Comparison of ENCODE assay signal across 8 cellular contexts in the genomic region with DNA sequence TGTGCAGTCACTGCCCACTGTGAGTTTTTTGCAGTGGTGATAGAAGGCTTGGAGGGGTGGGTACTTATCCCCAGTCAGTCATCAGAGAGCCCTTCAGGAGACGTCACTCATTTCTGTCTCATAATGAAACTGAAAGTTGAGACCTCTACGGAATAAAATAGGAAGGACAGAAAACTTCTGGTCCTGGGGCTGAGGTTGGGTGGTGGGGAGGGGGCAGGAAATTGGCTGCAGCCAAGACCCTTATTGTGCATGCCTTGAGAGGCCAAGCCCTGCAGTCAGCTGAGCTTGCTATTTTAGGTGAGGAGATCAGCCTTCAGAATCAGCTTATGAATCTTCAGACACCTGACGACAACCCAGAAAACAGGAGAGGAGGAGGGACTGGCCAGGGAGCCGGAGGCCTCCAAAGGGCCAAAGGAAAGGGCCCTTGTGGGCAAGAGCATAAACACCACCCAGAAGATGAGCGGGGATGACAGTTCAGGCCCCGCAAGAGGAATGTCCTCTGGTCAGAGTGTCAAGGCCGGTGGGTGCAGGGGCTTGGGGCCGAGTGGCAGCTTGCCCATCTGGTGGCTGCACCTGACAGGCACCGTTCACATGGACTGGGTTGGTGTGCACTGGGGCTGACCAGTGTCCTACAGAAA. TPM values are rescaled to one million over a fixed set of nuclear protein-coding genes. Genes with fewer than 3 reads are reported as not detected.
DNase-seq lines count a peak whose midpoint lies in the region; ATAC-seq and TF ChIP-seq lines count a peak whose summit lies in the region.

No MANE protein-coding gene starts in this region.

- H3K4me3 ChIP-seq in mucosa of stomach (ENCODE audit: low read length) (no peak overlapping the region), A673 (ENCODE audit: low read depth, low read length, poor library complexity, severe bottlenecking) (no peak overlapping the region), coronary artery (no peak overlapping the region)

- no peaks in the 10 kb centered on the region for H3K36me3 Mint-ChIP-seq in H9 (ENCODE audit: insufficient read depth in 1 of 3, low read depth in 3 of 3)

- no peak overlapping the region for H2AK5ac ChIP-seq in H9 (ENCODE audit: insufficient read length, low read length)

- no peak overlapping the region for H3K14ac ChIP-seq in H9 (ENCODE audit: insufficient read depth, low read length)

- ATAC-seq in GM18861 (IDR thresholded peaks at IDR 0.05; ENCODE audit: unreplicated experiment) = peak; percentile 69

- POLR2A ChIA-PET in A673 (lab: Charles Lee; ENCODE audit: low non-redundant PET) = no interaction called here

- no peak overlapping the region for H3K4me3 Mint-ChIP-seq in H9

- H2BK12ac ChIP-seq in H9 (ENCODE audit: insufficient read length, low read depth, low read length) = no peak overlapping the region

- H3K27ac ChIP-seq in H9 (ENCODE audit: insufficient read length, low read depth, low read length) (no peak overlapping the region), A673 (ENCODE audit: low read depth, low read length, poor library complexity, severe bottlenecking) (no peak overlapping the region), coronary artery (no peak overlapping the region)

- H3K36me3 ChIP-seq in mucosa of stomach (ENCODE audit: control insufficient read depth, insufficient read depth, low read length) (no peaks in the 10 kb centered on the region), A673 (ENCODE audit: insufficient read depth, low read length, poor library complexity, severe bottlenecking) (no peaks in the 10 kb centered on the region)

- no peak overlapping the region for H3K4me2 ChIP-seq in H9 (ENCODE audit: insufficient read depth, insufficient read length, low read length)

- H3K9ac ChIP-seq in H9 (ENCODE audit: extremely low read depth, insufficient read length, low read length) (no peak overlapping the region), mucosa of stomach (ENCODE audit: low read length) (peak overlapping the region; percentile 10)

- intact Hi-C loops in A673 (cut with micrococcal nuclease; ENCODE audit: unreplicated experiment) = no loop called here

- H3T11ph ChIP-seq in H9 (ENCODE audit: low read length) = no peak overlapping the region

- BruUV-seq in A673 (replicated peaks; lab: Mats Ljungman, UMichigan) = no TSS peak

- TF ChIP-seq CTCF in H9 (conservative IDR thresholded peaks at IDR 0.05) (no peak), A673 (conservative IDR thresholded peaks at IDR 0.05; ENCODE audit: low read depth, low read length) (no peak), coronary artery (IDR thresholded peaks at IDR 0.05) (no peak)

- CTCF ChIA-PET in A673 (lab: Charles Lee) = interaction anchor here (0.7 kb wide), 1 partner anchor 66 kb away, joined by 6 read pairs; no protein-coding TSS in a partner anchor

- no peak overlapping the region for H4K91ac ChIP-seq in H9 (ENCODE audit: insufficient read length, low read depth, low read length)

- no peak overlapping the region for H3K23ac ChIP-seq in H9 (ENCODE audit: insufficient read length, low read depth, low read length)

- H4K20me1 ChIP-seq in H9 (ENCODE audit: control insufficient read depth, insufficient read depth, insufficient read length) = no peaks in the 10 kb centered on the region

- H2BK15ac ChIP-seq in H9 (ENCODE audit: low read depth, low read length) = no peak overlapping the region

- no peak overlapping the region for H4K5ac ChIP-seq in H9 (ENCODE audit: insufficient read length, low read depth, low read length)

- no peaks in the 10 kb centered on the region for H3K9me3 Mint-ChIP-seq in H9

- H3K56ac ChIP-seq in H9 (ENCODE audit: insufficient read length, low read depth, low read length) = no peak overlapping the region

- peaks cover 2% of the 10 kb centered on the region for H3K23me2 ChIP-seq in H9 (ENCODE audit: insufficient read length, low read depth, low read length, poor library complexity, severe bottlenecking)

- WGBS in H9 (ENCODE audit: extremely low coverage, insufficient read length, low lambda C conversion rate) = no CpG with 5 or more reads among the region's 9 CpGs

- no peak overlapping the region for H2BK5ac ChIP-seq in H9 (ENCODE audit: insufficient read length, low read length)

- H3K9me3 ChIP-seq in H9 (ENCODE audit: control insufficient read depth, low read depth, low read length) (no peaks in the 10 kb centered on the region), mucosa of stomach (ENCODE audit: control insufficient read depth, low read length) (no peaks in the 10 kb centered on the region), A673 (ENCODE audit: low read depth, low read length, poor library complexity, severe bottlenecking) (no peaks in the 10 kb centered on the region)

- no peak overlapping the region for H3K18ac ChIP-seq in H9 (ENCODE audit: insufficient read length, low read depth, low read length)

- no peak overlapping the region for H2AFZ ChIP-seq in H9 (ENCODE audit: low read length)

- H3K4ac ChIP-seq in H9 (ENCODE audit: low read depth, low read length) = no peak overlapping the region

- DNase-seq in H9 = no peak
- peak; percentile 26 for DNase-seq in NOMO-1 treated with dmso at 0.1 percent for 144 hours (lab: John Stamatoyannopoulos, UW; ENCODE audit: unreplicated experiment)
- no peak for DNase-seq in A673 (ENCODE audit: low spot score)
- no peak for DNase-seq in NCI-H1436 (lab: John Stamatoyannopoulos, UW)
- DNase-seq in SHP77 (lab: John Stamatoyannopoulos, UW) = no peak
- no peak for DNase-seq in coronary artery (ENCODE audit: low spot score)

- H2BK20ac ChIP-seq in H9 (ENCODE audit: low read depth, low read length, poor library complexity, severe bottlenecking) = peak overlapping the region; percentile 1

- H3K4me1 Mint-ChIP-seq in H9 = peaks cover 52 to 54% of the 10 kb centered on the region in 2 experiments

- H3K79me2 ChIP-seq in H9 (ENCODE audit: insufficient read depth, low read length) = no peaks in the 10 kb centered on the region

- no peaks in the 10 kb centered on the region; the same call in 1 of the 2 replicates for H3K27me3 Mint-ChIP-seq in H9 (ENCODE audit: low read depth)

- H4K8ac ChIP-seq in H9 (replicated peaks; ENCODE audit: insufficient read length, low read depth, low read length) = no peak overlapping the region

- peaks cover 16% of the 10 kb centered on the region for H3K4me1 ChIP-seq in H9 (ENCODE audit: insufficient read depth, low read length)
- H3K4me1 ChIP-seq in mucosa of stomach (ENCODE audit: control insufficient read depth, insufficient read depth, low read length) = no peaks in the 10 kb centered on the region
- H3K4me1 ChIP-seq in A673 (ENCODE audit: insufficient read depth, low read length, poor library complexity, severe bottlenecking) = no peaks in the 10 kb centered on the region

- H3K27ac Mint-ChIP-seq in H9 = peak overlapping the region; percentile 14 to 89 (median 82); a peak in 5 of 7 replicates

- no peak overlapping the region for H2BK120ac ChIP-seq in H9 (ENCODE audit: low read depth, low read length, poor library complexity, severe bottlenecking)

- no peaks in the 10 kb centered on the region for H3K79me1 ChIP-seq in H9 (ENCODE audit: insufficient read depth, low read depth, low read length, poor library complexity, severe bottlenecking)

- H3K27me3 ChIP-seq in H9 (ENCODE audit: insufficient read depth, low read length) = no peaks in the 10 kb centered on the region
- no peaks in the 10 kb centered on the region for H3K27me3 ChIP-seq in mucosa of stomach (ENCODE audit: control insufficient read depth, insufficient read depth, low read length)
- no peaks in the 10 kb centered on the region for H3K27me3 ChIP-seq in A673 (replicated peaks; ENCODE audit: insufficient read depth, low read depth, low read length, poor library complexity)

RNA-seq across cellular contexts. Expression of a gene that starts 17.9 kb away (rescaled TPM):
- 57.2 and 59.3 TPM in 2 replicates for total RNA-seq in H9 (2021)
- total RNA-seq in A673 (2021) = 4.1 and 4.9 TPM in 2 replicates
